Comparison of ENCODE assay signal across 17 cellular contexts in genomic region chrX:1904663-1905218, GRCh38.
A peak's percentile ranks its signal among the peaks of the same experiment; 100 is the strongest.
DNase-seq lines count a peak whose midpoint lies in the region; FAIRE-seq and TF ChIP-seq lines count a peak whose summit lies in the region.
"Had no signal": no experiment of that assay in that cellular context is flagged by ENCODE, and none has a peak within 500 bp of the region (broad histone marks: within the 10 kb centered on the region; RNA-seq: fewer than 3 reads in every experiment).

No MANE protein-coding gene starts in this region.

- H3K4me1 ChIP-seq in HEK293 (ENCODE audit: control insufficient read depth, insufficient read depth, low read length), result no peaks in the 10 kb centered on the region
- H3K4me1 ChIP-seq: Caco-2 had no signal

- no peak overlapping the region for H3K27ac ChIP-seq in HEK293 (ENCODE audit: extremely low read depth, low read depth, low read length)
- H3K27ac ChIP-seq: BLaER1, C4-2B had no signal

- no peaks in the 10 kb centered on the region for H3K36me3 Mint-ChIP-seq in mesothelial cell of epicardium
- H3K36me3 Mint-ChIP-seq: CD4-positive, CD25-positive, alpha-beta regulatory T cell; CD8-positive, alpha-beta T cell had no signal

- H3K27me3 Mint-ChIP-seq in mesothelial cell of epicardium (ENCODE audit: low read depth), result peaks cover 2% of the 10 kb centered on the region
- H3K27me3 Mint-ChIP-seq: CD4-positive, CD25-positive, alpha-beta regulatory T cell had no signal

- H3K4me3 Mint-ChIP-seq in mesothelial cell of epicardium, result no peak overlapping the region
- H3K4me3 Mint-ChIP-seq: B cell; CD4-positive, CD25-positive, alpha-beta regulatory T cell; CD8-positive, alpha-beta T cell; H9 had no signal

- TF ChIP-seq POLR2A in GM12891 (IDR thresholded peaks at IDR 0.05; ENCODE audit: low read depth, low read length), result no peak

- H3K4me1 Mint-ChIP-seq in mesothelial cell of epicardium, result no peaks in the 10 kb centered on the region
- H3K4me1 Mint-ChIP-seq: CD4-positive, CD25-positive, alpha-beta regulatory T cell had no signal

- H3K27ac Mint-ChIP-seq in mesothelial cell of epicardium, result no peak overlapping the region
- H3K27ac Mint-ChIP-seq: B cell; CD4-positive, CD25-positive, alpha-beta regulatory T cell; CD8-positive, alpha-beta T cell; H9 had no signal

- POLR2A ChIA-PET in HEK293 (lab: Yijun Ruan, JAX), result no interaction called here

- DNase-seq in GM12891 (ENCODE audit: insufficient read length, low spot score), result no peak
- no peak for DNase-seq in bronchial epithelial cell (ENCODE audit: low read depth)
- no peak for DNase-seq in G401 (ENCODE audit: low spot score)
- no peak for DNase-seq in cardiac septum (ENCODE audit: low spot score)
- DNase-seq in mesothelial cell of epicardium (ENCODE audit: low spot score in 2 of 2, unreplicated experiment in 2 of 2), result no peak
- DNase-seq: Caco-2; CD4-positive, CD25-positive, alpha-beta regulatory T cell; CD8-positive, alpha-beta T cell; DMS153; DND-41; GDM1; H9 had no signal

- H3K4me3 ChIP-seq in HEK293 (ENCODE audit: low read depth, low read length), result no peak overlapping the region
- no peak overlapping the region for H3K4me3 ChIP-seq in bronchial epithelial cell (ENCODE audit: low read depth, low read length)
- H3K4me3 ChIP-seq: BLaER1, GM12878 had no signal

- intact Hi-C loops in cardiac septum (cut with DNase I), result no loop called here

- TF ChIP-seq CTCF in HEK293 (tag by site-specific recombination; IDR thresholded peaks at IDR 0.05) (no peak), bronchial epithelial cell (IDR thresholded peaks at IDR 0.05; ENCODE audit: insufficient read depth, low read length, severe bottlenecking) (no peak), mesothelial cell of epicardium (IDR thresholded peaks at IDR 0.05; ENCODE audit: unreplicated experiment) (no peak)

- FAIRE-seq in GM12891 (lab: Jason Lieb, UNC) (peak; percentile 73), bronchial epithelial cell (lab: Jason Lieb, UNC) (peak; percentile 52)

- no peaks in the 10 kb centered on the region for H3K36me3 ChIP-seq in HEK293 (ENCODE audit: control insufficient read depth in 2 of 2, insufficient read depth in 1 of 2, low read length in 2 of 2)
- H3K36me3 ChIP-seq in bronchial epithelial cell (ENCODE audit: control insufficient read depth, insufficient read depth, low read length), result no peaks in the 10 kb centered on the region
- H3K36me3 ChIP-seq: BLaER1 had no signal

- H3K9me3 Mint-ChIP-seq in mesothelial cell of epicardium, result no peaks in the 10 kb centered on the region

- CTCF ChIA-PET in HEK293 (lab: Yijun Ruan, JAX), result no interaction called here

- H3K9me3 ChIP-seq in HEK293 (ENCODE audit: control insufficient read depth, insufficient read depth, low read depth, low read length), result no peaks in the 10 kb centered on the region

- in situ Hi-C loops in G401 (cut with HindIII; ENCODE audit: low sequenced_read_pairs), result no loop called here

- no peaks in the 10 kb centered on the region for H3K27me3 ChIP-seq in bronchial epithelial cell (ENCODE audit: control insufficient read depth, insufficient read depth, low read length)
- H3K27me3 ChIP-seq: BLaER1 had no signal

TF ChIP-seq in GM12891, 5 proteins besides CTCF, POLR2A, EP300 and RAD21:
- no peak for TF ChIP-seq POLR2AphosphoS5 (IDR thresholded peaks at IDR 0.05; ENCODE audit: low read depth, low read length)

TF ChIP-seq in HEK293, 187 proteins besides CTCF, POLR2A, EP300 and RAD21 (continues in another document):
- TF ChIP-seq ZNF558 (tag by site-specific recombination; IDR thresholded peaks at IDR 0.05), result no peak
- no peak for TF ChIP-seq ZNF843 (tag by site-specific recombination; IDR thresholded peaks at IDR 0.05)
- TF ChIP-seq ZNF174 (tag by site-specific recombination; IDR thresholded peaks at IDR 0.05), result no peak
- TF ChIP-seq KLF16 (tag by site-specific recombination; IDR thresholded peaks at IDR 0.05), result no peak
- TF ChIP-seq, protein P1, sequence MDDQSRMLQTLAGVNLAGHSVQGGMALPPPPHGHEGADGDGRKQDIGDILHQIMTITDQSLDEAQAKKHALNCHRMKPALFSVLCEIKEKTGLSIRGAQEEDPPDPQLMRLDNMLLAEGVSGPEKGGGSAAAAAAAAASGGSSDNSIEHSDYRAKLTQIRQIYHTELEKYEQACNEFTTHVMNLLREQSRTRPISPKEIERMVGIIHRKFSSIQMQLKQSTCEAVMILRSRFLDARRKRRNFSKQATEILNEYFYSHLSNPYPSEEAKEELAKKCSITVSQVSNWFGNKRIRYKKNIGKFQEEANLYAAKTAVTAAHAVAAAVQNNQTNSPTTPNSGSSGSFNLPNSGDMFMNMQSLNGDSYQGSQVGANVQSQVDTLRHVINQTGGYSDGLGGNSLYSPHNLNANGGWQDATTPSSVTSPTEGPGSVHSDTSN (CRISPR knock-in tag; IDR thresholded peaks at IDR 0.05), result no peak
- no peak for TF ChIP-seq ZNF621 (tag by site-specific recombination; IDR thresholded peaks at IDR 0.05)
- TF ChIP-seq ZNF354C (tag by site-specific recombination; IDR thresholded peaks at IDR 0.05; ENCODE audit: borderline replicate concordance, low read depth), result no peak
- no peak for TF ChIP-seq ZNF184 (tag by site-specific recombination; IDR thresholded peaks at IDR 0.05)
- TF ChIP-seq BCL6B (tag by site-specific recombination; IDR thresholded peaks at IDR 0.05), result no peak
- 0 out of 2 replicates have a peak, but pooled peaks have one; percentile 49 for TF ChIP-seq ZNF114 (tag by site-specific recombination; IDR thresholded peaks at IDR 0.05)
- TF ChIP-seq ZNF530 (tag by site-specific recombination; IDR thresholded peaks at IDR 0.05; ENCODE audit: low read depth), result no peak
- TF ChIP-seq, protein P2, sequence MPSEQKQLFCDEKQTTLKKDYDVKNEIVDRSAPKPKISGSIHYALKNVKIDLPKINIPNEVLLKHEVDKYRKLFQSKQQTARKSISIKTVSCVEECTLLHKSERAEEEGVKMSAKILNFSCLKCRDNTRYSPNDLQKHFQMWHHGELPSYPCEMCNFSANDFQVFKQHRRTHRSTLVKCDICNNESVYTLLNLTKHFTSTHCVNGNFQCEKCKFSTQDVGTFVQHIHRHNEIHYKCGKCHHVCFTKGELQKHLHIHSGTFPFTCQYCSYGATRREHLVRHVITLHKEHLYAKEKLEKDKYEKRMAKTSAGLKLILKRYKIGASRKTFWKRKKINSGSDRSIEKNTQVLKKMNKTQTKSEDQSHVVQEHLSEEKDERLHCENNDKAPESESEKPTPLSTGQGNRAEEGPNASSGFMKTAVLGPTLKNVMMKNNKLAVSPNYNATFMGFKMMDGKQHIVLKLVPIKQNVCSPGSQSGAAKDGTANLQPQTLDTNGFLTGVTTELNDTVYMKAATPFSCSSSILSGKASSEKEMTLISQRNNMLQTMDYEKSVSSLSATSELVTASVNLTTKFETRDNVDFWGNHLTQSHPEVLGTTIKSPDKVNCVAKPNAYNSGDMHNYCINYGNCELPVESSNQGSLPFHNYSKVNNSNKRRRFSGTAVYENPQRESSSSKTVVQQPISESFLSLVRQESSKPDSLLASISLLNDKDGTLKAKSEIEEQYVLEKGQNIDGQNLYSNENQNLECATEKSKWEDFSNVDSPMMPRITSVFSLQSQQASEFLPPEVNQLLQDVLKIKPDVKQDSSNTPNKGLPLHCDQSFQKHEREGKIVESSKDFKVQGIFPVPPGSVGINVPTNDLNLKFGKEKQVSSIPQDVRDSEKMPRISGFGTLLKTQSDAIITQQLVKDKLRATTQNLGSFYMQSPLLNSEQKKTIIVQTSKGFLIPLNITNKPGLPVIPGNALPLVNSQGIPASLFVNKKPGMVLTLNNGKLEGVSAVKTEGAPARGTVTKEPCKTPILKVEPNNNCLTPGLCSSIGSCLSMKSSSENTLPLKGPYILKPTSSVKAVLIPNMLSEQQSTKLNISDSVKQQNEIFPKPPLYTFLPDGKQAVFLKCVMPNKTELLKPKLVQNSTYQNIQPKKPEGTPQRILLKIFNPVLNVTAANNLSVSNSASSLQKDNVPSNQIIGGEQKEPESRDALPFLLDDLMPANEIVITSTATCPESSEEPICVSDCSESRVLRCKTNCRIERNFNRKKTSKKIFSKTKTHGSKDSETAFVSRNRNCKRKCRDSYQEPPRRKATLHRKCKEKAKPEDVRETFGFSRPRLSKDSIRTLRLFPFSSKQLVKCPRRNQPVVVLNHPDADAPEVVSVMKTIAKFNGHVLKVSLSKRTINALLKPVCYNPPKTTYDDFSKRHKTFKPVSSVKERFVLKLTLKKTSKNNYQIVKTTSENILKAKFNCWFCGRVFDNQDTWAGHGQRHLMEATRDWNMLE (tag by site-specific recombination; conservative IDR thresholded peaks at IDR 0.05; ENCODE audit: low read depth), result no peak
- no peak for TF ChIP-seq SP3 (tag by site-specific recombination; IDR thresholded peaks at IDR 0.05)
- TF ChIP-seq ZFHX2 (tag by site-specific recombination; conservative IDR thresholded peaks at IDR 0.05), result no peak
- TF ChIP-seq ZBTB20 (tag by site-specific recombination; IDR thresholded peaks at IDR 0.05), result no peak
- TF ChIP-seq ZNF37A (tag by site-specific recombination; IDR thresholded peaks at IDR 0.05), result no peak
- TF ChIP-seq ZBTB6 (tag by site-specific recombination; IDR thresholded peaks at IDR 0.05), result no peak
- no peak for TF ChIP-seq ZNF169 (tag by site-specific recombination; IDR thresholded peaks at IDR 0.05)
- no peak for TF ChIP-seq ZNF24 (tag by site-specific recombination; IDR thresholded peaks at IDR 0.05)
- no peak for TF ChIP-seq MYNN (tag by site-specific recombination; IDR thresholded peaks at IDR 0.05; ENCODE audit: borderline replicate concordance)
